In genomic region chr5:140125637-140126036, GRCh38 we compare ENCODE assay signal across 30 cellular contexts. TPM values are rescaled to one million over a fixed set of nuclear protein-coding genes. Genes with fewer than 3 reads are reported as not detected.
DNase-seq lines count a peak whose midpoint lies in the region; ATAC-seq, FAIRE-seq and TF ChIP-seq lines count a peak whose summit lies in the region.
"Had no signal": no experiment of that assay in that cellular context is flagged by ENCODE, and none has a peak within 500 bp of the region (broad histone marks: within the 10 kb centered on the region; RNA-seq: fewer than 3 reads in every experiment).

TSS of gene IGIP (plus strand) at chr5:140125937. CDS start at chr5:140128477, 2,540 bp downstream.

- TF ChIP-seq EP300 in sigmoid colon (IDR thresholded peaks at IDR 0.05) = no peak

- CTCF ChIA-PET in MCF 10A (lab: Yijun Ruan, JAX) = interaction anchor here (0.6 to 0.8 kb wide), 2 partner anchors 16 to 491 kb away, joined by 3 read pairs; no protein-coding TSS in a partner anchor

- no peak within 1 kb of the TSS for H3K4me3 Mint-ChIP-seq in MCF 10A (ENCODE audit: unreplicated experiment)
- H3K4me3 Mint-ChIP-seq: activated naive CD4-positive, alpha-beta T cell treated with anti-CD3 and anti-CD28 coated beads, Interleukin-2, amount 50 U/mL, for 24 hours; activated T-helper 1 cell treated with anti-CD3 and anti-CD28 coated beads, Interleukin-12 subunit alpha, Interleukin-12 subunit beta, Interleukin-2, Interleukin-4 antibody, amounts not matched to agents 30 ng/mL and 10 ng/mL and 1 ng/mL, durations not matched to agents 14 hours and 24 hours and 36 hours; CD4-positive, alpha-beta T cell; central memory CD8-positive, alpha-beta T cell; nephron had no signal

- no peaks in the 10 kb centered on the region for H3K9me3 Mint-ChIP-seq in MCF 10A (ENCODE audit: unreplicated experiment)
- H3K9me3 Mint-ChIP-seq: activated naive CD4-positive, alpha-beta T cell treated with anti-CD3 and anti-CD28 coated beads, Interleukin-2, amount 50 U/mL, for 24 hours; activated T-helper 1 cell treated with anti-CD3 and anti-CD28 coated beads, Interleukin-12 subunit alpha, Interleukin-12 subunit beta, Interleukin-2, Interleukin-4 antibody, amounts not matched to agents 30 ng/mL and 10 ng/mL and 1 ng/mL, durations not matched to agents 14 hours and 24 hours and 36 hours; CD4-positive, alpha-beta T cell; central memory CD8-positive, alpha-beta T cell; nephron had no signal

- H3K36me3 Mint-ChIP-seq in MCF 10A (ENCODE audit: insufficient read depth, unreplicated experiment) = no peaks in the 10 kb centered on the region
- H3K36me3 Mint-ChIP-seq: activated naive CD4-positive, alpha-beta T cell treated with anti-CD3 and anti-CD28 coated beads, Interleukin-2, amount 50 U/mL, for 24 hours had no signal

- TF ChIP-seq CTCF in breast epithelium (IDR thresholded peaks at IDR 0.05) = no peak
- no peak for TF ChIP-seq CTCF in MCF 10A (IDR thresholded peaks at IDR 0.05; ENCODE audit: unreplicated experiment)
- no peak for TF ChIP-seq CTCF in lower lobe of right lung (IDR thresholded peaks at IDR 0.05)
- no peak for TF ChIP-seq CTCF in sigmoid colon (IDR thresholded peaks at IDR 0.05)

- H3K27me3 Mint-ChIP-seq in MCF 10A (ENCODE audit: insufficient read depth, unreplicated experiment) = no peaks in the 10 kb centered on the region
- H3K27me3 Mint-ChIP-seq: activated naive CD4-positive, alpha-beta T cell treated with anti-CD3 and anti-CD28 coated beads, Interleukin-2, amount 50 U/mL, for 24 hours; CD4-positive, alpha-beta T cell; central memory CD8-positive, alpha-beta T cell had no signal

- ATAC-seq in lower lobe of right lung (no peak), GM18870 (IDR thresholded peaks at IDR 0.05; ENCODE audit: unreplicated experiment) (no peak)
- ATAC-seq: psoas muscle had no signal

- peaks cover 15% of the 10 kb centered on the region for H3K4me1 Mint-ChIP-seq in MCF 10A (ENCODE audit: insufficient read depth, unreplicated experiment)
- H3K4me1 Mint-ChIP-seq: nephron had no signal

- H3K4me3 ChIP-seq in breast epithelium = no peak within 1 kb of the TSS
- H3K4me3 ChIP-seq in lower lobe of right lung = no peak within 1 kb of the TSS
- H3K4me3 ChIP-seq in sigmoid colon = no peak within 1 kb of the TSS
- H3K4me3 ChIP-seq: psoas muscle, SK-N-MC had no signal

- no peaks in the 10 kb centered on the region for H3K4me1 ChIP-seq in breast epithelium
- H3K4me1 ChIP-seq in lower lobe of right lung = peaks cover 23% of the 10 kb centered on the region
- H3K4me1 ChIP-seq in sigmoid colon = peaks cover 0 to 19% (median 12%) of the 10 kb centered on the region in 4 donors

- intact Hi-C loops in breast epithelium (cut with DNase I; ENCODE audit: low total_unique reads) = no loop called here
- intact Hi-C loops in MCF 10A (cut with micrococcal nuclease) = no loop called here
- intact Hi-C loops in lower lobe of right lung (cut with DNase I) = no loop called here
- intact Hi-C loops in sigmoid colon (cut with DNase I) = no loop called here

- no peak within 1 kb of the TSS for H3K27ac Mint-ChIP-seq in MCF 10A (ENCODE audit: low read depth, unreplicated experiment)
- H3K27ac Mint-ChIP-seq: activated naive CD4-positive, alpha-beta T cell treated with anti-CD3 and anti-CD28 coated beads, Interleukin-2, amount 50 U/mL, for 24 hours; activated T-helper 1 cell treated with anti-CD3 and anti-CD28 coated beads, Interleukin-12 subunit alpha, Interleukin-12 subunit beta, Interleukin-2, Interleukin-4 antibody, amounts not matched to agents 30 ng/mL and 10 ng/mL and 1 ng/mL, durations not matched to agents 14 hours and 24 hours and 36 hours; CD4-positive, alpha-beta T cell; nephron had no signal

- no TSS peak for BruUV-seq in MCF 10A (replicated peaks; lab: Mats Ljungman, UMichigan)

- 95 to 96% methylated on average over 4 of the region's 4 CpGs for WGBS in sigmoid colon, 2 donors

- H3K27me3 ChIP-seq in breast epithelium (no peaks in the 10 kb centered on the region), lower lobe of right lung (ENCODE audit: low read depth) (no peaks in the 10 kb centered on the region), sigmoid colon (no peaks in the 10 kb centered on the region)

- H3K27ac ChIP-seq in breast epithelium (no peak within 1 kb of the TSS), lower lobe of right lung (no peak within 1 kb of the TSS), sigmoid colon (no peak within 1 kb of the TSS)
- H3K27ac ChIP-seq: 22Rv1, psoas muscle, SK-N-MC had no signal

- FAIRE-seq in HTR-8/SVneo (lab: Jason Lieb, UNC) = no peak
- FAIRE-seq: endothelial cell of umbilical vein had no signal

- TF ChIP-seq POLR2A in breast epithelium (IDR thresholded peaks at IDR 0.05) (no peak), sigmoid colon (IDR thresholded peaks at IDR 0.05) (no peak)

- H3K9me3 ChIP-seq in breast epithelium (no peaks in the 10 kb centered on the region), lower lobe of right lung (no peaks in the 10 kb centered on the region), sigmoid colon (no peaks in the 10 kb centered on the region)
- H3K9me3 ChIP-seq: psoas muscle had no signal

- DNase-seq in breast epithelium (ENCODE audit: low spot score in 2 of 2) (no peak), MCF 10A (ENCODE audit: unreplicated experiment) (no peak), lower lobe of right lung (no peak), sigmoid colon (no peak), hippocampal formation (lab: John Stamatoyannopoulos, UW) (no peak), D341Med (ENCODE audit: low spot score) (no peak), HTR-8/SVneo (ENCODE audit: insufficient read length, low spot score) (no peak)
- DNase-seq: activated CD4-positive, alpha-beta T cell treated with anti-CD3 and anti-CD28 coated beads, Interleukin-2, amount 50 U/mL, for 1 hour; anterior cingulate cortex; CD4-positive, alpha-beta T cell; dermis blood vessel endothelial cell; DMS 273 treated with DMSO at 0.1 percent for 48 hours; IMR-90; NCI-H1105 treated with DMSO at 0.1 percent for 48 hours; NCI-H2029 treated with DMSO at 0.1 percent for 48 hours; NCI-H2227 treated with DMSO at 0.1 percent for 48 hours; NCI-H774; psoas muscle; RPMI8226; small intestine; stimulated activated CD4-positive, alpha-beta T cell treated with anti-CD3 and anti-CD28 coated beads, Interleukin-2, amount 100 ng/mL, for 24 hours; T-helper 2 cell had no signal

- POLR2A ChIA-PET in MCF 10A (lab: Yijun Ruan, JAX) = interaction anchor here (0.9 to 5.4 kb wide), 3 partner anchors 12 to 85 kb away, joined by 3 to 53 read pairs (median 3); partner anchors contain the start of gene PURA

- no peaks in the 10 kb centered on the region for H3K36me3 ChIP-seq in breast epithelium
- H3K36me3 ChIP-seq in lower lobe of right lung = no peaks in the 10 kb centered on the region
- no peaks in the 10 kb centered on the region for H3K36me3 ChIP-seq in sigmoid colon

RNA-seq across cellular contexts. Expression of gene IGIP, which starts in this region (rescaled TPM):
- 10 to 100 TPM; 19.0 to 23.1 (median 21.8) TPM for total RNA-seq in breast epithelium
- 7.5 and 8.3 TPM in 2 replicates for total RNA-seq in MCF 10A (2022)
- 17.7 TPM for total RNA-seq in lower lobe of right lung
- 10 to 100 TPM; 24.7 to 35.2 (median 30.0) TPM for total RNA-seq in sigmoid colon
- polyA plus RNA-seq in sigmoid colon = 1 to 10 TPM; 3.5 to 6.0 (median 3.9) TPM
